In genomic region chr4:74930166-74930565, GRCh38 we compare ENCODE assay signal across 16 cellular contexts. TPM values are rescaled to one million over a fixed set of nuclear protein-coding genes. Genes with fewer than 3 reads are reported as not detected.
DNase-seq lines count a peak whose midpoint lies in the region; ATAC-seq and TF ChIP-seq lines count a peak whose summit lies in the region.
"Had no signal": no experiment of that assay in that cellular context is flagged by ENCODE, and none has a peak within 500 bp of the region (broad histone marks: within the 10 kb centered on the region; RNA-seq: fewer than 3 reads in every experiment).

No MANE protein-coding gene starts in this region.

- H3K27ac ChIP-seq in Peyer's patch, result no peak overlapping the region
- H3K27ac ChIP-seq in CD8-positive, alpha-beta memory T cell (ENCODE audit: low read depth, low read length), result no peak overlapping the region
- H3K27ac ChIP-seq: parathyroid adenoma had no signal

- peaks cover 16 to 41% of the 10 kb centered on the region in 2 donors for H3K27me3 Mint-ChIP-seq in stimulated activated naive B cell treated with anti-CD40 and anti-IgM and Interleukin-4, amounts not matched to agents 10 μg/mL and 1 μg/mL and 100 μg/mL, for 72 hours
- H3K27me3 Mint-ChIP-seq in stimulated activated naive CD8-positive, alpha-beta T cell treated with anti-CD3 and anti-CD28 coated beads, Interleukin-15, amount 100 ng/mL, for 72 hours, result peaks cover 51% of the 10 kb centered on the region
- peaks cover 31 to 48% of the 10 kb centered on the region in 2 donors for H3K27me3 Mint-ChIP-seq in CD8-positive, alpha-beta memory T cell

- TF ChIP-seq CTCF in Peyer's patch (IDR thresholded peaks at IDR 0.05), result no peak

- ATAC-seq in HG02798 (IDR thresholded peaks at IDR 0.05; ENCODE audit: poor library complexity, unreplicated experiment), result peak; percentile 29
- peak; percentile 50 for ATAC-seq in HG03575 (IDR thresholded peaks at IDR 0.05; ENCODE audit: extremely low read depth, insufficient number of reproducible peaks, low FRiP score, unreplicated experiment)
- ATAC-seq in stimulated activated naive B cell treated with anti-CD40 and anti-IgM and Interleukin-4, amounts not matched to agents 10 μg/mL and 1 μg/mL and 100 μg/mL, for 72 hours (replicated peaks), result peak; percentile 66 to 67
- ATAC-seq in stimulated activated naive CD8-positive, alpha-beta T cell treated with anti-CD3 and anti-CD28 coated beads, Interleukin-15, amount 100 ng/mL, for 72 hours, result no peak
- ATAC-seq: activated T-helper 17 cell treated with anti-CD3 and anti-CD28 coated beads, Interleukin-2, amount 50 U/mL, for 72 hours had no signal

- peaks cover 0 to 13% (median 0%) of the 10 kb centered on the region in 4 donors for H3K4me1 ChIP-seq in Peyer's patch
- no peaks in the 10 kb centered on the region for H3K4me1 ChIP-seq in CD8-positive, alpha-beta memory T cell (ENCODE audit: insufficient read depth, low read length)

- CTCF ChIA-PET in CD8-positive, alpha-beta memory T cell (lab: Charles Lee), result no interaction called here

- H3K9me3 ChIP-seq in Peyer's patch, result no peaks in the 10 kb centered on the region
- H3K9me3 ChIP-seq in CD8-positive, alpha-beta memory T cell (ENCODE audit: low read length), result no peaks in the 10 kb centered on the region

- TF ChIP-seq POLR2A in Peyer's patch (IDR thresholded peaks at IDR 0.05), result no peak

- POLR2A ChIA-PET in CD8-positive, alpha-beta memory T cell (lab: Charles Lee), result no interaction called here

- H3K4me1 Mint-ChIP-seq in stimulated activated naive B cell treated with anti-CD40 and anti-IgM and Interleukin-4, amounts not matched to agents 10 μg/mL and 1 μg/mL and 100 μg/mL, for 72 hours, result peaks cover 25 to 50% of the 10 kb centered on the region in 2 donors
- peaks cover 18% of the 10 kb centered on the region for H3K4me1 Mint-ChIP-seq in stimulated activated naive CD8-positive, alpha-beta T cell treated with anti-CD3 and anti-CD28 coated beads, Interleukin-15, amount 100 ng/mL, for 72 hours
- H3K4me1 Mint-ChIP-seq in CD8-positive, alpha-beta memory T cell, result peaks cover 3 to 11% (median 9%) of the 10 kb centered on the region in 3 donors
- H3K4me1 Mint-ChIP-seq: activated T-helper 17 cell treated with anti-CD3 and anti-CD28 coated beads, Interleukin-2, amount 50 U/mL, for 72 hours had no signal

- no peaks in the 10 kb centered on the region for H3K36me3 ChIP-seq in Peyer's patch
- no peaks in the 10 kb centered on the region for H3K36me3 ChIP-seq in CD8-positive, alpha-beta memory T cell (ENCODE audit: insufficient read depth, low read length)

- no peaks in the 10 kb centered on the region for H3K36me3 Mint-ChIP-seq in stimulated activated naive B cell treated with anti-CD40 and anti-IgM and Interleukin-4, amounts not matched to agents 10 μg/mL and 1 μg/mL and 100 μg/mL, for 72 hours
- H3K36me3 Mint-ChIP-seq in CD8-positive, alpha-beta memory T cell, result no peaks in the 10 kb centered on the region
- H3K36me3 Mint-ChIP-seq: brain had no signal

- DNase-seq in SKM-1 treated with dmso at 0.1 percent for 144 hours (lab: John Stamatoyannopoulos, UW; ENCODE audit: unreplicated experiment) (peak; percentile 48), SKM-1 (lab: John Stamatoyannopoulos, UW; ENCODE audit: unreplicated experiment) (no peak), Peyer's patch (no peak)
- peak; percentile 13 for DNase-seq in stimulated activated naive B cell treated with anti-CD40 and anti-IgM and Interleukin-4, amounts not matched to agents 10 μg/mL and 1 μg/mL and 100 μg/mL, for 72 hours
- no peak for DNase-seq in stimulated activated naive CD8-positive, alpha-beta T cell treated with anti-CD3 and anti-CD28 coated beads, Interleukin-15, amount 100 ng/mL, for 72 hours
- DNase-seq in CD8-positive, alpha-beta memory T cell, result no peak
- DNase-seq: 8988T; activated CD4-positive, alpha-beta T cell treated with anti-CD3 and anti-CD28 coated beads for 48 hours; DMS79 treated with DMSO at 0.1 percent for 48 hours; stimulated activated CD4-positive, alpha-beta T cell treated with anti-CD3 and anti-CD28 coated beads, Interleukin-2, amount 100 ng/mL, for 48 hours had no signal

- H3K4me3 ChIP-seq in Peyer's patch, result no peak overlapping the region
- no peak overlapping the region for H3K4me3 ChIP-seq in CD8-positive, alpha-beta memory T cell (ENCODE audit: low read length)

- H3K4me3 Mint-ChIP-seq in stimulated activated naive B cell treated with anti-CD40 and anti-IgM and Interleukin-4, amounts not matched to agents 10 μg/mL and 1 μg/mL and 100 μg/mL, for 72 hours, result no peak overlapping the region
- no peak overlapping the region for H3K4me3 Mint-ChIP-seq in stimulated activated naive CD8-positive, alpha-beta T cell treated with anti-CD3 and anti-CD28 coated beads, Interleukin-15, amount 100 ng/mL, for 72 hours
- H3K4me3 Mint-ChIP-seq in CD8-positive, alpha-beta memory T cell, result no peak overlapping the region
- H3K4me3 Mint-ChIP-seq: activated T-helper 17 cell treated with anti-CD3 and anti-CD28 coated beads, Interleukin-2, amount 50 U/mL, for 72 hours had no signal

- no peaks in the 10 kb centered on the region for H3K27me3 ChIP-seq in Peyer's patch
- no peaks in the 10 kb centered on the region for H3K27me3 ChIP-seq in CD8-positive, alpha-beta memory T cell (ENCODE audit: insufficient read depth, low read length, poor library complexity, severe bottlenecking)

- H3K27ac Mint-ChIP-seq in stimulated activated naive B cell treated with anti-CD40 and anti-IgM and Interleukin-4, amounts not matched to agents 10 μg/mL and 1 μg/mL and 100 μg/mL, for 72 hours, result no peak overlapping the region
- H3K27ac Mint-ChIP-seq in stimulated activated naive CD8-positive, alpha-beta T cell treated with anti-CD3 and anti-CD28 coated beads, Interleukin-15, amount 100 ng/mL, for 72 hours, result no peak overlapping the region
- H3K27ac Mint-ChIP-seq in CD8-positive, alpha-beta memory T cell, result peak overlapping the region in 1 of 8 donors; percentile 40
- H3K27ac Mint-ChIP-seq: activated T-helper 17 cell treated with anti-CD3 and anti-CD28 coated beads, Interleukin-2, amount 50 U/mL, for 72 hours; brain had no signal

- no peaks in the 10 kb centered on the region for H3K9me3 Mint-ChIP-seq in stimulated activated naive B cell treated with anti-CD40 and anti-IgM and Interleukin-4, amounts not matched to agents 10 μg/mL and 1 μg/mL and 100 μg/mL, for 72 hours
- H3K9me3 Mint-ChIP-seq in stimulated activated naive CD8-positive, alpha-beta T cell treated with anti-CD3 and anti-CD28 coated beads, Interleukin-15, amount 100 ng/mL, for 72 hours, result no peaks in the 10 kb centered on the region
- H3K9me3 Mint-ChIP-seq in CD8-positive, alpha-beta memory T cell, result peaks cover 0 to 9% (median 5%) of the 10 kb centered on the region in 5 donors
- H3K9me3 Mint-ChIP-seq: activated T-helper 17 cell treated with anti-CD3 and anti-CD28 coated beads, Interleukin-2, amount 50 U/mL, for 72 hours had no signal

RNA-seq across cellular contexts. Expression of gene PARM1, which starts 2.8 kb away (rescaled TPM):
- total RNA-seq in Peyer's patch, result 10 to 100 TPM; 10.2 to 15.8 (median 10.5) TPM
- not detected for total RNA-seq in CD8-positive, alpha-beta memory T cell
- polyA plus RNA-seq in CD8-positive, alpha-beta memory T cell, result not detected
- total RNA-seq: lung microvascular endothelial cell had no signal

Comparison
In these comparisons a context has a peak if more than half of its experiments do, and no peak if none do; other contexts are left out.
1. DNase-seq: peak in SKM-1 treated with dmso at 0.1 percent for 144 hours (single experiment) and stimulated activated naive B cell treated with anti-CD40 and anti-IgM and Interleukin-4, amounts not matched to agents 10 μg/mL and 1 μg/mL and 100 μg/mL, for 72 hours (single experiment); none in SKM-1 (single experiment), Peyer's patch (0 of 3), stimulated activated naive CD8-positive, alpha-beta T cell treated with anti-CD3 and anti-CD28 coated beads, Interleukin-15, amount 100 ng/mL, for 72 hours (0 of 2) and CD8-positive, alpha-beta memory T cell (0 of 5).
2. RNA of gene PARM1, which starts 2.8 kb away (total RNA-seq): 10.2 to 15.8 TPM in Peyer's patch; not detected in CD8-positive, alpha-beta memory T cell; every median in the first group is over 10 times any median in the second.